Comparison of ENCODE assay signal across 10 cellular contexts in the genomic region with DNA sequence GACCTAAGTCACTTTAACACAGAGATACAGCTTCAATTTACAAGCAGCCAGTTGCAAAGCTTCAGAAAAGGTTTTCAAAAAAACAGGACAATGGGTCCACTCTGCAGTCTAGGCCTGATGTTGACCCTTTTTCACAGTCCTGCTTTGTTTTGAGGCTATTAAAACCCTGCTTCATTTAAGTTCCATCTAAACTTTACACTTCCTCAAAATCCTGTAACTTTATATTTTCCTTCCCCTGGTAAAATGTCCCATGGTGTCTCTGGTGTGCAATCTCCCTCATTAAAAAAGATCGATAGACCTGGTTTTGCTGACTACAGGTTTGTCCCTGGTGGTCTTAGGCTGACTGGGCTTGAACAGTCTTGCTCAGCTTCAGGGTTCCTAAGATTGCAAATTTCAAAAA. TPM values are rescaled to one million over a fixed set of nuclear protein-coding genes. Genes with fewer than 3 reads are reported as not detected.
DNase-seq lines count a peak whose midpoint lies in the region; ATAC-seq and TF ChIP-seq lines count a peak whose summit lies in the region.
"Had no signal": no experiment of that assay in that cellular context is flagged by ENCODE, and none has a peak within 500 bp of the region (broad histone marks: within the 10 kb centered on the region; RNA-seq: fewer than 3 reads in every experiment).

No MANE protein-coding gene starts in this region.

- H3K27ac ChIP-seq in heart right ventricle (peak overlapping the region in 8 of 10 donors; percentile 88 to 98 (median 94)), body of pancreas (peak overlapping the region; percentile 93 to 97 (median 94)), mesodermal cell (ENCODE audit: low read depth, low read length, severe bottlenecking) (peak overlapping the region; percentile 92), uterus (peak overlapping the region; percentile 90 to 94)

- H3K36me3 ChIP-seq in heart right ventricle (peaks cover 0 to 24% (median 7%) of the 10 kb centered on the region in 9 donors), body of pancreas (replicated peaks in 1 of 2; ENCODE audit: insufficient read depth in 1 of 2, low read depth in 2 of 2) (no peaks in the 10 kb centered on the region), mesodermal cell (ENCODE audit: control insufficient read depth, insufficient read depth, low read length) (no peaks in the 10 kb centered on the region), uterus (no peaks in the 10 kb centered on the region)

- peaks cover 4 to 28% (median 23%) of the 10 kb centered on the region in 9 donors for H3K4me1 ChIP-seq in heart right ventricle
- H3K4me1 ChIP-seq in body of pancreas = peaks cover 28% of the 10 kb centered on the region
- H3K4me1 ChIP-seq in mesodermal cell (ENCODE audit: control insufficient read depth, insufficient read depth, low read length, poor library complexity, severe bottlenecking) = peaks cover 12% of the 10 kb centered on the region
- H3K4me1 ChIP-seq in uterus = peaks cover 3% of the 10 kb centered on the region in 2 donors

- no peaks in the 10 kb centered on the region for H3K9me3 ChIP-seq in heart right ventricle
- no peaks in the 10 kb centered on the region for H3K9me3 ChIP-seq in body of pancreas
- H3K9me3 ChIP-seq in mesodermal cell (ENCODE audit: control insufficient read depth, low read length) = no peaks in the 10 kb centered on the region
- H3K9me3 ChIP-seq in uterus = no peaks in the 10 kb centered on the region

- TF ChIP-seq POLR2A in body of pancreas (IDR thresholded peaks at IDR 0.05) (no peak), uterus (IDR thresholded peaks at IDR 0.05) (no peak)

- intact Hi-C loops in heart right ventricle (cut with DNase I) (loop anchor here in 6 of 10 donors (2.0 to 10.0 kb wide), 9 partner anchors 73 to 1663 kb away; a partner anchor contains a TSS), left ventricle myocardium superior (cut with micrococcal nuclease) (no loop called here), body of pancreas (cut with DNase I) (no loop called here), uterus (cut with DNase I; ENCODE audit: low total_unique reads) (loop anchor here (10.0 kb wide), 1 partner anchor 137 kb away; no protein-coding TSS in a partner anchor)

- ATAC-seq in heart right ventricle (no peak), left ventricle myocardium superior (no peak), body of pancreas (no peak)

- DNase-seq in heart right ventricle = no peak
- no peak for DNase-seq in left ventricle myocardium superior
- no peak for DNase-seq in body of pancreas
- no peak for DNase-seq in uterus
- no peak for DNase-seq in CD1c-positive myeloid dendritic cell (ENCODE audit: extremely low spot score)
- no peak for DNase-seq in middle frontal gyrus (ENCODE audit: extremely low spot score, low spot score)
- no peak for DNase-seq in anterior cingulate cortex (lab: John Stamatoyannopoulos, UW)
- DNase-seq: EL, foreskin melanocyte had no signal

- 96 to 98% methylated on average over 1 of the region's 1 CpG for WGBS in heart right ventricle, 2 donors
- WGBS in body of pancreas, 2 donors = 26 to 35% methylated on average over 1 of the region's 1 CpG
- 100% methylated on average over 1 of the region's 1 CpG for WGBS in mesodermal cell (ENCODE audit: insufficient coverage in 2 of 2), 2 experiments

- no peak for TF ChIP-seq CTCF in heart right ventricle (IDR thresholded peaks at IDR 0.05)
- TF ChIP-seq CTCF in body of pancreas (IDR thresholded peaks at IDR 0.05) = no peak
- no peak for TF ChIP-seq CTCF in uterus (IDR thresholded peaks at IDR 0.05)

- H3K27me3 ChIP-seq in heart right ventricle (no peaks in the 10 kb centered on the region), body of pancreas (no peaks in the 10 kb centered on the region), uterus (no peaks in the 10 kb centered on the region)

- H3K4me3 ChIP-seq in heart right ventricle (peak overlapping the region in 9 of 10 donors; percentile 47 to 88 (median 69)), body of pancreas (no peak overlapping the region), mesodermal cell (ENCODE audit: extremely low read depth, insufficient read depth, low read length, poor library complexity, severe bottlenecking) (peak overlapping the region; percentile 66), uterus (no peak overlapping the region)

RNA-seq across cellular contexts. Expression of a gene that starts 5.1 kb away (rescaled TPM):
- total RNA-seq in heart right ventricle (1,000 to 10,000 TPM in 5 of 10 donors, 100 to 1,000 TPM in 5; 882 to 1,323 (median 991) TPM), left ventricle myocardium superior (1,099 TPM), body of pancreas (100 to 1,000 TPM; 176 to 279 TPM), uterus (1,000 to 10,000 TPM in 1 of 4 donors, 100 to 1,000 TPM in 3; 246 to 2,060 (median 607) TPM)
- polyA plus RNA-seq in heart right ventricle = 1,000 to 10,000 TPM; 1,415 to 1,433 TPM
- polyA plus RNA-seq in mesodermal cell (2013, experiment 1 of 2) = 1,559 TPM
- 1,423 TPM for polyA plus RNA-seq in mesodermal cell (2013, experiment 2 of 2)

RNA-seq across cellular contexts. Expression of a gene that starts 24.9 kb away (rescaled TPM):
- 1 to 10 TPM; 3.0 to 6.1 (median 5.0) TPM for total RNA-seq in heart right ventricle
- 1 to 10 TPM; 1.0 to 1.7 TPM for polyA plus RNA-seq in heart right ventricle
- 4.3 TPM for total RNA-seq in left ventricle myocardium superior
- 1 to 10 TPM; 3.0 to 3.9 TPM for total RNA-seq in body of pancreas
- 1.2 TPM for polyA plus RNA-seq in mesodermal cell (2013, experiment 1 of 2)
- 1.8 TPM for polyA plus RNA-seq in mesodermal cell (2013, experiment 2 of 2)
- total RNA-seq in uterus = 10 to 100 TPM in 1 of 4 donors, 1 to 10 TPM in 2, under 1 TPM in 1; 0.59 to 11.9 (median 6.1) TPM

RNA-seq across cellular contexts. Expression of a gene that starts 53.8 kb away (rescaled TPM):
- total RNA-seq in heart right ventricle = 1 to 10 TPM; 1.3 to 3.6 (median 2.7) TPM
- 1 to 10 TPM; 1.4 to 1.9 TPM for polyA plus RNA-seq in heart right ventricle
- total RNA-seq in left ventricle myocardium superior = 1.7 TPM
- total RNA-seq in body of pancreas = 1 to 10 TPM; 2.6 to 6.9 TPM
- 5.3 TPM for polyA plus RNA-seq in mesodermal cell (2013, experiment 1 of 2)
- 3.5 TPM for polyA plus RNA-seq in mesodermal cell (2013, experiment 2 of 2)
- total RNA-seq in uterus = 10 to 100 TPM in 1 of 4 donors, 1 to 10 TPM in 2, not detected in 1; 1.3 to 12.4 (median 5.9) TPM

Comparison
In these comparisons a context has a peak if more than half of its experiments do, and no peak if none do; other contexts are left out.
1. intact Hi-C loops: an anchor here in heart right ventricle (2.0 to 10.0 kb wide) and uterus (10.0 kb wide); none called in left ventricle myocardium superior and body of pancreas.
2. H3K4me3 ChIP-seq: peak in heart right ventricle (9 of 10) and mesodermal cell (single experiment); none in body of pancreas (0 of 2) and uterus (0 of 2).
3. Peak in every context shown above with its lines, with median percentiles within 50 percentile points of each other: H3K27ac ChIP-seq.